In genomic region chr2:230723363-230723762, GRCh38 we compare ENCODE assay signal across 2 cellular contexts.
TF ChIP-seq lines count a peak whose summit lies in the region.

No MANE protein-coding gene starts in this region.

TF ChIP-seq in GM23338, 12 proteins besides CTCF, POLR2A, EP300 and RAD21:
- TF ChIP-seq, protein P1, sequence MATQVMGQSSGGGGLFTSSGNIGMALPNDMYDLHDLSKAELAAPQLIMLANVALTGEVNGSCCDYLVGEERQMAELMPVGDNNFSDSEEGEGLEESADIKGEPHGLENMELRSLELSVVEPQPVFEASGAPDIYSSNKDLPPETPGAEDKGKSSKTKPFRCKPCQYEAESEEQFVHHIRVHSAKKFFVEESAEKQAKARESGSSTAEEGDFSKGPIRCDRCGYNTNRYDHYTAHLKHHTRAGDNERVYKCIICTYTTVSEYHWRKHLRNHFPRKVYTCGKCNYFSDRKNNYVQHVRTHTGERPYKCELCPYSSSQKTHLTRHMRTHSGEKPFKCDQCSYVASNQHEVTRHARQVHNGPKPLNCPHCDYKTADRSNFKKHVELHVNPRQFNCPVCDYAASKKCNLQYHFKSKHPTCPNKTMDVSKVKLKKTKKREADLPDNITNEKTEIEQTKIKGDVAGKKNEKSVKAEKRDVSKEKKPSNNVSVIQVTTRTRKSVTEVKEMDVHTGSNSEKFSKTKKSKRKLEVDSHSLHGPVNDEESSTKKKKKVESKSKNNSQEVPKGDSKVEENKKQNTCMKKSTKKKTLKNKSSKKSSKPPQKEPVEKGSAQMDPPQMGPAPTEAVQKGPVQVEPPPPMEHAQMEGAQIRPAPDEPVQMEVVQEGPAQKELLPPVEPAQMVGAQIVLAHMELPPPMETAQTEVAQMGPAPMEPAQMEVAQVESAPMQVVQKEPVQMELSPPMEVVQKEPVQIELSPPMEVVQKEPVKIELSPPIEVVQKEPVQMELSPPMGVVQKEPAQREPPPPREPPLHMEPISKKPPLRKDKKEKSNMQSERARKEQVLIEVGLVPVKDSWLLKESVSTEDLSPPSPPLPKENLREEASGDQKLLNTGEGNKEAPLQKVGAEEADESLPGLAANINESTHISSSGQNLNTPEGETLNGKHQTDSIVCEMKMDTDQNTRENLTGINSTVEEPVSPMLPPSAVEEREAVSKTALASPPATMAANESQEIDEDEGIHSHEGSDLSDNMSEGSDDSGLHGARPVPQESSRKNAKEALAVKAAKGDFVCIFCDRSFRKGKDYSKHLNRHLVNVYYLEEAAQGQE (IDR thresholded peaks at IDR 0.05; ENCODE audit: unreplicated experiment): no peak
- TF ChIP-seq POLR2AphosphoS5 (IDR thresholded peaks at IDR 0.05; ENCODE audit: low read depth): no peak
- TF ChIP-seq, protein P2, sequence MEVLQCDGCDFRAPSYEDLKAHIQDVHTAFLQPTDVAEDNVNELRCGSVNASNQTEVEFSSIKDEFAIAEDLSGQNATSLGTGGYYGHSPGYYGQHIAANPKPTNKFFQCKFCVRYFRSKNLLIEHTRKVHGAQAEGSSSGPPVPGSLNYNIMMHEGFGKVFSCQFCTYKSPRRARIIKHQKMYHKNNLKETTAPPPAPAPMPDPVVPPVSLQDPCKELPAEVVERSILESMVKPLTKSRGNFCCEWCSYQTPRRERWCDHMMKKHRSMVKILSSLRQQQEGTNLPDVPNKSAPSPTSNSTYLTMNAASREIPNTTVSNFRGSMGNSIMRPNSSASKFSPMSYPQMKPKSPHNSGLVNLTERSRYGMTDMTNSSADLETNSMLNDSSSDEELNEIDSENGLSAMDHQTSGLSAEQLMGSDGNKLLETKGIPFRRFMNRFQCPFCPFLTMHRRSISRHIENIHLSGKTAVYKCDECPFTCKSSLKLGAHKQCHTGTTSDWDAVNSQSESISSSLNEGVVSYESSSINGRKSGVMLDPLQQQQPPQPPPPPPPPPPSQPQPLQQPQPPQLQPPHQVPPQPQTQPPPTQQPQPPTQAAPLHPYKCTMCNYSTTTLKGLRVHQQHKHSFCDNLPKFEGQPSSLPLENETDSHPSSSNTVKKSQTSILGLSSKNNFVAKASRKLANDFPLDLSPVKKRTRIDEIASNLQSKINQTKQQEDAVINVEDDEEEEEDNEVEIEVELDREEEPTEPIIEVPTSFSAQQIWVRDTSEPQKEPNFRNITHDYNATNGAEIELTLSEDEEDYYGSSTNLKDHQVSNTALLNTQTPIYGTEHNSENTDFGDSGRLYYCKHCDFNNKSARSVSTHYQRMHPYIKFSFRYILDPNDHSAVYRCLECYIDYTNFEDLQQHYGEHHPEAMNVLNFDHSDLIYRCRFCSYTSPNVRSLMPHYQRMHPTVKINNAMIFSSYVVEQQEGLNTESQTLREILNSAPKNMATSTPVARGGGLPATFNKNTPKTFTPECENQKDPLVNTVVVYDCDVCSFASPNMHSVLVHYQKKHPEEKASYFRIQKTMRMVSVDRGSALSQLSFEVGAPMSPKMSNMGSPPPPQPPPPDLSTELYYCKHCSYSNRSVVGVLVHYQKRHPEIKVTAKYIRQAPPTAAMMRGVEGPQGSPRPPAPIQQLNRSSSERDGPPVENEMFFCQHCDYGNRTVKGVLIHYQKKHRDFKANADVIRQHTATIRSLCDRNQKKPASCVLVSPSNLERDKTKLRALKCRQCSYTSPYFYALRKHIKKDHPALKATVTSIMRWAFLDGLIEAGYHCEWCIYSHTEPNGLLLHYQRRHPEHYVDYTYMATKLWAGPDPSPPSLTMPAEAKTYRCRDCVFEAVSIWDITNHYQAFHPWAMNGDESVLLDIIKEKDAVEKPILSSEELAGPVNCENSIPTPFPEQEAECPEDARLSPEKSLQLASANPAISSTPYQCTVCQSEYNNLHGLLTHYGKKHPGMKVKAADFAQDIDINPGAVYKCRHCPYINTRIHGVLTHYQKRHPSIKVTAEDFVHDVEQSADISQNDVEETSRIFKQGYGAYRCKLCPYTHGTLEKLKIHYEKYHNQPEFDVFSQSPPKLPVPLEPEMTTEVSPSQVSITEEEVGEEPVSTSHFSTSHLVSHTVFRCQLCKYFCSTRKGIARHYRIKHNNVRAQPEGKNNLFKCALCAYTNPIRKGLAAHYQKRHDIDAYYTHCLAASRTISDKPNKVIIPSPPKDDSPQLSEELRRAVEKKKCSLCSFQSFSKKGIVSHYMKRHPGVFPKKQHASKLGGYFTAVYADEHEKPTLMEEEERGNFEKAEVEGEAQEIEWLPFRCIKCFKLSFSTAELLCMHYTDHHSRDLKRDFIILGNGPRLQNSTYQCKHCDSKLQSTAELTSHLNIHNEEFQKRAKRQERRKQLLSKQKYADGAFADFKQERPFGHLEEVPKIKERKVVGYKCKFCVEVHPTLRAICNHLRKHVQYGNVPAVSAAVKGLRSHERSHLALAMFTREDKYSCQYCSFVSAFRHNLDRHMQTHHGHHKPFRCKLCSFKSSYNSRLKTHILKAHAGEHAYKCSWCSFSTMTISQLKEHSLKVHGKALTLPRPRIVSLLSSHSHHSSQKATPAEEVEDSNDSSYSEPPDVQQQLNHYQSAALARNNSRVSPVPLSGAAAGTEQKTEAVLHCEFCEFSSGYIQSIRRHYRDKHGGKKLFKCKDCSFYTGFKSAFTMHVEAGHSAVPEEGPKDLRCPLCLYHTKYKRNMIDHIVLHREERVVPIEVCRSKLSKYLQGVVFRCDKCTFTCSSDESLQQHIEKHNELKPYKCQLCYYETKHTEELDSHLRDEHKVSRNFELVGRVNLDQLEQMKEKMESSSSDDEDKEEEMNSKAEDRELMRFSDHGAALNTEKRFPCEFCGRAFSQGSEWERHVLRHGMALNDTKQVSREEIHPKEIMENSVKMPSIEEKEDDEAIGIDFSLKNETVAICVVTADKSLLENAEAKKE (CRISPR knock-in tag; IDR thresholded peaks at IDR 0.05): no peak
- TF ChIP-seq EZH2phosphoT487 (IDR thresholded peaks at IDR 0.05; ENCODE audit: unreplicated experiment): no peak
- TF ChIP-seq STAT1 (IDR thresholded peaks at IDR 0.05; ENCODE audit: unreplicated experiment): no peak
- TF ChIP-seq CREB1 (CRISPR knock-in tag; IDR thresholded peaks at IDR 0.05; ENCODE audit: low read depth): no peak
- no peak for TF ChIP-seq JUNB (IDR thresholded peaks at IDR 0.05; ENCODE audit: unreplicated experiment)
- no peak for TF ChIP-seq EZH2 (IDR thresholded peaks at IDR 0.05; ENCODE audit: low read depth, unreplicated experiment)
- TF ChIP-seq ZNF331 (CRISPR knock-in tag; IDR thresholded peaks at IDR 0.05; ENCODE audit: low read depth): no peak
- no peak for TF ChIP-seq ETS1 (IDR thresholded peaks at IDR 0.05)
- no peak for TF ChIP-seq ZNF114 (CRISPR knock-in tag; IDR thresholded peaks at IDR 0.05)

TF ChIP-seq in HepG2, 621 proteins besides CTCF, POLR2A, EP300 and RAD21 (continued from another document and continues in another):
- TF ChIP-seq, protein P3, sequence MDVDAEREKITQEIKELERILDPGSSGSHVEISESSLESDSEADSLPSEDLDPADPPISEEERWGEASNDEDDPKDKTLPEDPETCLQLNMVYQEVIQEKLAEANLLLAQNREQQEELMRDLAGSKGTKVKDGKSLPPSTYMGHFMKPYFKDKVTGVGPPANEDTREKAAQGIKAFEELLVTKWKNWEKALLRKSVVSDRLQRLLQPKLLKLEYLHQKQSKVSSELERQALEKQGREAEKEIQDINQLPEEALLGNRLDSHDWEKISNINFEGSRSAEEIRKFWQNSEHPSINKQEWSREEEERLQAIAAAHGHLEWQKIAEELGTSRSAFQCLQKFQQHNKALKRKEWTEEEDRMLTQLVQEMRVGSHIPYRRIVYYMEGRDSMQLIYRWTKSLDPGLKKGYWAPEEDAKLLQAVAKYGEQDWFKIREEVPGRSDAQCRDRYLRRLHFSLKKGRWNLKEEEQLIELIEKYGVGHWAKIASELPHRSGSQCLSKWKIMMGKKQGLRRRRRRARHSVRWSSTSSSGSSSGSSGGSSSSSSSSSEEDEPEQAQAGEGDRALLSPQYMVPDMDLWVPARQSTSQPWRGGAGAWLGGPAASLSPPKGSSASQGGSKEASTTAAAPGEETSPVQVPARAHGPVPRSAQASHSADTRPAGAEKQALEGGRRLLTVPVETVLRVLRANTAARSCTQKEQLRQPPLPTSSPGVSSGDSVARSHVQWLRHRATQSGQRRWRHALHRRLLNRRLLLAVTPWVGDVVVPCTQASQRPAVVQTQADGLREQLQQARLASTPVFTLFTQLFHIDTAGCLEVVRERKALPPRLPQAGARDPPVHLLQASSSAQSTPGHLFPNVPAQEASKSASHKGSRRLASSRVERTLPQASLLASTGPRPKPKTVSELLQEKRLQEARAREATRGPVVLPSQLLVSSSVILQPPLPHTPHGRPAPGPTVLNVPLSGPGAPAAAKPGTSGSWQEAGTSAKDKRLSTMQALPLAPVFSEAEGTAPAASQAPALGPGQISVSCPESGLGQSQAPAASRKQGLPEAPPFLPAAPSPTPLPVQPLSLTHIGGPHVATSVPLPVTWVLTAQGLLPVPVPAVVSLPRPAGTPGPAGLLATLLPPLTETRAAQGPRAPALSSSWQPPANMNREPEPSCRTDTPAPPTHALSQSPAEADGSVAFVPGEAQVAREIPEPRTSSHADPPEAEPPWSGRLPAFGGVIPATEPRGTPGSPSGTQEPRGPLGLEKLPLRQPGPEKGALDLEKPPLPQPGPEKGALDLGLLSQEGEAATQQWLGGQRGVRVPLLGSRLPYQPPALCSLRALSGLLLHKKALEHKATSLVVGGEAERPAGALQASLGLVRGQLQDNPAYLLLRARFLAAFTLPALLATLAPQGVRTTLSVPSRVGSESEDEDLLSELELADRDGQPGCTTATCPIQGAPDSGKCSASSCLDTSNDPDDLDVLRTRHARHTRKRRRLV (CRISPR knock-in tag; IDR thresholded peaks at IDR 0.05): no peak
- TF ChIP-seq ARNT (IDR thresholded peaks at IDR 0.05): no peak
- TF ChIP-seq SRSF9 (IDR thresholded peaks at IDR 0.05; ENCODE audit: borderline replicate concordance, insufficient read depth, low read depth, low read length, poor library complexity, severe bottlenecking): no peak
- no peak for TF ChIP-seq REPIN1 (CRISPR knock-in tag; IDR thresholded peaks at IDR 0.05; ENCODE audit: borderline replicate concordance, low read depth)
- TF ChIP-seq AFF4 (CRISPR knock-in tag; IDR thresholded peaks at IDR 0.05): no peak
- no peak for TF ChIP-seq ZNF788 (CRISPR knock-in tag; IDR thresholded peaks at IDR 0.05; ENCODE audit: borderline replicate concordance)
- TF ChIP-seq ZFP62 (CRISPR knock-in tag; IDR thresholded peaks at IDR 0.05): no peak
- no peak for TF ChIP-seq ZNF776 (CRISPR knock-in tag; IDR thresholded peaks at IDR 0.05)
- TF ChIP-seq IKZF1 (IDR thresholded peaks at IDR 0.05): no peak
- no peak for TF ChIP-seq PRPF4 (IDR thresholded peaks at IDR 0.05; ENCODE audit: low read depth, low read length, poor library complexity, severe bottlenecking)
